Comparison of ENCODE assay signal across 2 cellular contexts in the genomic region with DNA sequence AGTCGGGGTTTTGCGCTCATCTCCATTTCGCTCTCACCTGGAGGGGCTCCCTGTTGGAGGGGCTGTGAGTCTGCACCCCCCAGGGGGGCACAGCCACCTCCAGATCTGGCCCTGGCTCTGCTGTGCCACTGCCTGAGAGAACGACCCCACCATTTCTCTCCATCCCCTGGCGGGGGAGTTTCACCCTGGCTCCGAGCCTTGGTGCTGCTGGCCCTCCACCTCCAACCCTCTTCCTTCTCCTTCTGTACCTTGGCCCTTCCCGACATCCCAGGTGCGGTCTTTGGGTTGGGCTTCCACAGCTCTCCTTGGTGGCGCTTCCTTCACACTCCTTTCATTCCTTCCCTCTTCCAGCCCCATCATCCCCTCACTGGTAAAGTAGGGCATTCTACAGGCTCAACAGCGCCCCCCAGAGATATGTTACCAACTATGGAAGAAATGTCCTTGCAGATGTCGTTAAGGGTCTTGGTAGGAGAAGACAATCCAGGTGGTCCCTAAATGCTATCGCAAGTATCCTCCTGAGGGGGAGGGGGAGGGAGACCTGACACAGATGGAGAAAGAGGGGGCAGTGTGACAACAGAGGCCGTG.
TF ChIP-seq lines count a peak whose summit lies in the region.

No MANE protein-coding gene starts in this region.

TF ChIP-seq in HCT116, 20 proteins besides CTCF, POLR2A, EP300 and RAD21:
- TF ChIP-seq, protein P1, sequence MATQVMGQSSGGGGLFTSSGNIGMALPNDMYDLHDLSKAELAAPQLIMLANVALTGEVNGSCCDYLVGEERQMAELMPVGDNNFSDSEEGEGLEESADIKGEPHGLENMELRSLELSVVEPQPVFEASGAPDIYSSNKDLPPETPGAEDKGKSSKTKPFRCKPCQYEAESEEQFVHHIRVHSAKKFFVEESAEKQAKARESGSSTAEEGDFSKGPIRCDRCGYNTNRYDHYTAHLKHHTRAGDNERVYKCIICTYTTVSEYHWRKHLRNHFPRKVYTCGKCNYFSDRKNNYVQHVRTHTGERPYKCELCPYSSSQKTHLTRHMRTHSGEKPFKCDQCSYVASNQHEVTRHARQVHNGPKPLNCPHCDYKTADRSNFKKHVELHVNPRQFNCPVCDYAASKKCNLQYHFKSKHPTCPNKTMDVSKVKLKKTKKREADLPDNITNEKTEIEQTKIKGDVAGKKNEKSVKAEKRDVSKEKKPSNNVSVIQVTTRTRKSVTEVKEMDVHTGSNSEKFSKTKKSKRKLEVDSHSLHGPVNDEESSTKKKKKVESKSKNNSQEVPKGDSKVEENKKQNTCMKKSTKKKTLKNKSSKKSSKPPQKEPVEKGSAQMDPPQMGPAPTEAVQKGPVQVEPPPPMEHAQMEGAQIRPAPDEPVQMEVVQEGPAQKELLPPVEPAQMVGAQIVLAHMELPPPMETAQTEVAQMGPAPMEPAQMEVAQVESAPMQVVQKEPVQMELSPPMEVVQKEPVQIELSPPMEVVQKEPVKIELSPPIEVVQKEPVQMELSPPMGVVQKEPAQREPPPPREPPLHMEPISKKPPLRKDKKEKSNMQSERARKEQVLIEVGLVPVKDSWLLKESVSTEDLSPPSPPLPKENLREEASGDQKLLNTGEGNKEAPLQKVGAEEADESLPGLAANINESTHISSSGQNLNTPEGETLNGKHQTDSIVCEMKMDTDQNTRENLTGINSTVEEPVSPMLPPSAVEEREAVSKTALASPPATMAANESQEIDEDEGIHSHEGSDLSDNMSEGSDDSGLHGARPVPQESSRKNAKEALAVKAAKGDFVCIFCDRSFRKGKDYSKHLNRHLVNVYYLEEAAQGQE (IDR thresholded peaks at IDR 0.05; ENCODE audit: low read depth) = no peak
- TF ChIP-seq SIN3A (IDR thresholded peaks at IDR 0.05; ENCODE audit: low read depth) (no peak), ELF1 (IDR thresholded peaks at IDR 0.05; ENCODE audit: borderline replicate concordance, low read depth) (no peak), ZNF274 (IDR thresholded peaks at IDR 0.05; ENCODE audit: low read depth, low read length) (no peak), POLR2AphosphoS5 (IDR thresholded peaks at IDR 0.05; ENCODE audit: low read depth, low read length) (no peak), JUND (IDR thresholded peaks at IDR 0.05) (no peak), ZFX (IDR thresholded peaks at IDR 0.05) (no peak), CEBPB (IDR thresholded peaks at IDR 0.05; ENCODE audit: low read depth) (no peak), EZH2 (IDR thresholded peaks at IDR 0.05) (no peak), SRF (IDR thresholded peaks at IDR 0.05; ENCODE audit: low read depth) (no peak)
- TF ChIP-seq, protein P2, sequence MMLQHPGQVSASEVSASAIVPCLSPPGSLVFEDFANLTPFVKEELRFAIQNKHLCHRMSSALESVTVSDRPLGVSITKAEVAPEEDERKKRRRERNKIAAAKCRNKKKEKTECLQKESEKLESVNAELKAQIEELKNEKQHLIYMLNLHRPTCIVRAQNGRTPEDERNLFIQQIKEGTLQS (IDR thresholded peaks at IDR 0.05) = no peak
- TF ChIP-seq, protein P3, sequence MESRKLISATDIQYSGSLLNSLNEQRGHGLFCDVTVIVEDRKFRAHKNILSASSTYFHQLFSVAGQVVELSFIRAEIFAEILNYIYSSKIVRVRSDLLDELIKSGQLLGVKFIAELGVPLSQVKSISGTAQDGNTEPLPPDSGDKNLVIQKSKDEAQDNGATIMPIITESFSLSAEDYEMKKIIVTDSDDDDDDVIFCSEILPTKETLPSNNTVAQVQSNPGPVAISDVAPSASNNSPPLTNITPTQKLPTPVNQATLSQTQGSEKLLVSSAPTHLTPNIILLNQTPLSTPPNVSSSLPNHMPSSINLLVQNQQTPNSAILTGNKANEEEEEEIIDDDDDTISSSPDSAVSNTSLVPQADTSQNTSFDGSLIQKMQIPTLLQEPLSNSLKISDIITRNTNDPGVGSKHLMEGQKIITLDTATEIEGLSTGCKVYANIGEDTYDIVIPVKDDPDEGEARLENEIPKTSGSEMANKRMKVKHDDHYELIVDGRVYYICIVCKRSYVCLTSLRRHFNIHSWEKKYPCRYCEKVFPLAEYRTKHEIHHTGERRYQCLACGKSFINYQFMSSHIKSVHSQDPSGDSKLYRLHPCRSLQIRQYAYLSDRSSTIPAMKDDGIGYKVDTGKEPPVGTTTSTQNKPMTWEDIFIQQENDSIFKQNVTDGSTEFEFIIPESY (IDR thresholded peaks at IDR 0.05; ENCODE audit: extremely low read depth, insufficient replicate concordance, low read length) = no peak

TF ChIP-seq in WTC11, 78 proteins besides CTCF, POLR2A, EP300 and RAD21 (continues in another document):
- TF ChIP-seq, protein P4, sequence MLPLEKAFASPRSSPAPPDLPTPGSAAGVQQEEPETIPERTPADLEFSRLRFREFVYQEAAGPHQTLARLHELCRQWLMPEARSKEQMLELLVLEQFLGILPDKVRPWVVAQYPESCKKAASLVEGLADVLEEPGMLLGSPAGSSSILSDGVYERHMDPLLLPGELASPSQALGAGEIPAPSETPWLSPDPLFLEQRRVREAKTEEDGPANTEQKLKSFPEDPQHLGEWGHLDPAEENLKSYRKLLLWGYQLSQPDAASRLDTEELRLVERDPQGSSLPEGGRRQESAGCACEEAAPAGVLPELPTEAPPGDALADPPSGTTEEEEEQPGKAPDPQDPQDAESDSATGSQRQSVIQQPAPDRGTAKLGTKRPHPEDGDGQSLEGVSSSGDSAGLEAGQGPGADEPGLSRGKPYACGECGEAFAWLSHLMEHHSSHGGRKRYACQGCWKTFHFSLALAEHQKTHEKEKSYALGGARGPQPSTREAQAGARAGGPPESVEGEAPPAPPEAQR (CRISPR knock-in tag; IDR thresholded peaks at IDR 0.05) = no peak
- TF ChIP-seq ZNF423 (CRISPR knock-in tag; IDR thresholded peaks at IDR 0.05) (no peak), MYBL2 (CRISPR knock-in tag; IDR thresholded peaks at IDR 0.05) (no peak), ZBTB21 (CRISPR knock-in tag; IDR thresholded peaks at IDR 0.05; ENCODE audit: borderline replicate concordance) (no peak), ZNF232 (CRISPR knock-in tag; IDR thresholded peaks at IDR 0.05) (no peak), TEAD4 (CRISPR knock-in tag; IDR thresholded peaks at IDR 0.05) (no peak), SMAD3 (CRISPR knock-in tag; IDR thresholded peaks at IDR 0.05; ENCODE audit: borderline replicate concordance) (no peak), IRF2 (CRISPR knock-in tag; IDR thresholded peaks at IDR 0.05; ENCODE audit: borderline replicate concordance, low read depth) (no peak)
- TF ChIP-seq, protein P5, sequence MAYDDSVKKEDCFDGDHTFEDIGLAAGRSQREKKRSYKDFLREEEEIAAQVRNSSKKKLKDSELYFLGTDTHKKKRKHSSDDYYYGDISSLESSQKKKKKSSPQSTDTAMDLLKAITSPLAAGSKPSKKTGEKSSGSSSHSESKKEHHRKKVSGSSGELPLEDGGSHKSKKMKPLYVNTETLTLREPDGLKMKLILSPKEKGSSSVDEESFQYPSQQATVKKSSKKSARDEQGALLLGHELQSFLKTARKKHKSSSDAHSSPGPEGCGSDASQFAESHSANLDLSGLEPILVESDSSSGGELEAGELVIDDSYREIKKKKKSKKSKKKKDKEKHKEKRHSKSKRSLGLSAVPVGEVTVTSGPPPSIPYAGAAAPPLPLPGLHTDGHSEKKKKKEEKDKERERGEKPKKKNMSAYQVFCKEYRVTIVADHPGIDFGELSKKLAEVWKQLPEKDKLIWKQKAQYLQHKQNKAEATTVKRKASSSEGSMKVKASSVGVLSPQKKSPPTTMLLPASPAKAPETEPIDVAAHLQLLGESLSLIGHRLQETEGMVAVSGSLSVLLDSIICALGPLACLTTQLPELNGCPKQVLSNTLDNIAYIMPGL (CRISPR knock-in tag; IDR thresholded peaks at IDR 0.05) = no peak
- TF ChIP-seq, protein P6, sequence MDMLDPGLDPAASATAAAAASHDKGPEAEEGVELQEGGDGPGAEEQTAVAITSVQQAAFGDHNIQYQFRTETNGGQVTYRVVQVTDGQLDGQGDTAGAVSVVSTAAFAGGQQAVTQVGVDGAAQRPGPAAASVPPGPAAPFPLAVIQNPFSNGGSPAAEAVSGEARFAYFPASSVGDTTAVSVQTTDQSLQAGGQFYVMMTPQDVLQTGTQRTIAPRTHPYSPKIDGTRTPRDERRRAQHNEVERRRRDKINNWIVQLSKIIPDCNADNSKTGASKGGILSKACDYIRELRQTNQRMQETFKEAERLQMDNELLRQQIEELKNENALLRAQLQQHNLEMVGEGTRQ (CRISPR knock-in tag; IDR thresholded peaks at IDR 0.05) = no peak
- TF ChIP-seq, protein P7, sequence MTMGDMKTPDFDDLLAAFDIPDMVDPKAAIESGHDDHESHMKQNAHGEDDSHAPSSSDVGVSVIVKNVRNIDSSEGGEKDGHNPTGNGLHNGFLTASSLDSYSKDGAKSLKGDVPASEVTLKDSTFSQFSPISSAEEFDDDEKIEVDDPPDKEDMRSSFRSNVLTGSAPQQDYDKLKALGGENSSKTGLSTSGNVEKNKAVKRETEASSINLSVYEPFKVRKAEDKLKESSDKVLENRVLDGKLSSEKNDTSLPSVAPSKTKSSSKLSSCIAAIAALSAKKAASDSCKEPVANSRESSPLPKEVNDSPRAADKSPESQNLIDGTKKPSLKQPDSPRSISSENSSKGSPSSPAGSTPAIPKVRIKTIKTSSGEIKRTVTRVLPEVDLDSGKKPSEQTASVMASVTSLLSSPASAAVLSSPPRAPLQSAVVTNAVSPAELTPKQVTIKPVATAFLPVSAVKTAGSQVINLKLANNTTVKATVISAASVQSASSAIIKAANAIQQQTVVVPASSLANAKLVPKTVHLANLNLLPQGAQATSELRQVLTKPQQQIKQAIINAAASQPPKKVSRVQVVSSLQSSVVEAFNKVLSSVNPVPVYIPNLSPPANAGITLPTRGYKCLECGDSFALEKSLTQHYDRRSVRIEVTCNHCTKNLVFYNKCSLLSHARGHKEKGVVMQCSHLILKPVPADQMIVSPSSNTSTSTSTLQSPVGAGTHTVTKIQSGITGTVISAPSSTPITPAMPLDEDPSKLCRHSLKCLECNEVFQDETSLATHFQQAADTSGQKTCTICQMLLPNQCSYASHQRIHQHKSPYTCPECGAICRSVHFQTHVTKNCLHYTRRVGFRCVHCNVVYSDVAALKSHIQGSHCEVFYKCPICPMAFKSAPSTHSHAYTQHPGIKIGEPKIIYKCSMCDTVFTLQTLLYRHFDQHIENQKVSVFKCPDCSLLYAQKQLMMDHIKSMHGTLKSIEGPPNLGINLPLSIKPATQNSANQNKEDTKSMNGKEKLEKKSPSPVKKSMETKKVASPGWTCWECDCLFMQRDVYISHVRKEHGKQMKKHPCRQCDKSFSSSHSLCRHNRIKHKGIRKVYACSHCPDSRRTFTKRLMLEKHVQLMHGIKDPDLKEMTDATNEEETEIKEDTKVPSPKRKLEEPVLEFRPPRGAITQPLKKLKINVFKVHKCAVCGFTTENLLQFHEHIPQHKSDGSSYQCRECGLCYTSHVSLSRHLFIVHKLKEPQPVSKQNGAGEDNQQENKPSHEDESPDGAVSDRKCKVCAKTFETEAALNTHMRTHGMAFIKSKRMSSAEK (CRISPR knock-in tag; IDR thresholded peaks at IDR 0.05; ENCODE audit: borderline replicate concordance) = no peak
- TF ChIP-seq, protein P8, sequence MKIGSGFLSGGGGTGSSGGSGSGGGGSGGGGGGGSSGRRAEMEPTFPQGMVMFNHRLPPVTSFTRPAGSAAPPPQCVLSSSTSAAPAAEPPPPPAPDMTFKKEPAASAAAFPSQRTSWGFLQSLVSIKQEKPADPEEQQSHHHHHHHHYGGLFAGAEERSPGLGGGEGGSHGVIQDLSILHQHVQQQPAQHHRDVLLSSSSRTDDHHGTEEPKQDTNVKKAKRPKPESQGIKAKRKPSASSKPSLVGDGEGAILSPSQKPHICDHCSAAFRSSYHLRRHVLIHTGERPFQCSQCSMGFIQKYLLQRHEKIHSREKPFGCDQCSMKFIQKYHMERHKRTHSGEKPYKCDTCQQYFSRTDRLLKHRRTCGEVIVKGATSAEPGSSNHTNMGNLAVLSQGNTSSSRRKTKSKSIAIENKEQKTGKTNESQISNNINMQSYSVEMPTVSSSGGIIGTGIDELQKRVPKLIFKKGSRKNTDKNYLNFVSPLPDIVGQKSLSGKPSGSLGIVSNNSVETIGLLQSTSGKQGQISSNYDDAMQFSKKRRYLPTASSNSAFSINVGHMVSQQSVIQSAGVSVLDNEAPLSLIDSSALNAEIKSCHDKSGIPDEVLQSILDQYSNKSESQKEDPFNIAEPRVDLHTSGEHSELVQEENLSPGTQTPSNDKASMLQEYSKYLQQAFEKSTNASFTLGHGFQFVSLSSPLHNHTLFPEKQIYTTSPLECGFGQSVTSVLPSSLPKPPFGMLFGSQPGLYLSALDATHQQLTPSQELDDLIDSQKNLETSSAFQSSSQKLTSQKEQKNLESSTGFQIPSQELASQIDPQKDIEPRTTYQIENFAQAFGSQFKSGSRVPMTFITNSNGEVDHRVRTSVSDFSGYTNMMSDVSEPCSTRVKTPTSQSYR (CRISPR knock-in tag; IDR thresholded peaks at IDR 0.05) = no peak
- TF ChIP-seq, protein P9, sequence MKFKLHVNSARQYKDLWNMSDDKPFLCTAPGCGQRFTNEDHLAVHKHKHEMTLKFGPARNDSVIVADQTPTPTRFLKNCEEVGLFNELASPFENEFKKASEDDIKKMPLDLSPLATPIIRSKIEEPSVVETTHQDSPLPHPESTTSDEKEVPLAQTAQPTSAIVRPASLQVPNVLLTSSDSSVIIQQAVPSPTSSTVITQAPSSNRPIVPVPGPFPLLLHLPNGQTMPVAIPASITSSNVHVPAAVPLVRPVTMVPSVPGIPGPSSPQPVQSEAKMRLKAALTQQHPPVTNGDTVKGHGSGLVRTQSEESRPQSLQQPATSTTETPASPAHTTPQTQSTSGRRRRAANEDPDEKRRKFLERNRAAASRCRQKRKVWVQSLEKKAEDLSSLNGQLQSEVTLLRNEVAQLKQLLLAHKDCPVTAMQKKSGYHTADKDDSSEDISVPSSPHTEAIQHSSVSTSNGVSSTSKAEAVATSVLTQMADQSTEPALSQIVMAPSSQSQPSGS (CRISPR knock-in tag; IDR thresholded peaks at IDR 0.05; ENCODE audit: borderline replicate concordance, low read depth) = no peak
- TF ChIP-seq, protein P10, sequence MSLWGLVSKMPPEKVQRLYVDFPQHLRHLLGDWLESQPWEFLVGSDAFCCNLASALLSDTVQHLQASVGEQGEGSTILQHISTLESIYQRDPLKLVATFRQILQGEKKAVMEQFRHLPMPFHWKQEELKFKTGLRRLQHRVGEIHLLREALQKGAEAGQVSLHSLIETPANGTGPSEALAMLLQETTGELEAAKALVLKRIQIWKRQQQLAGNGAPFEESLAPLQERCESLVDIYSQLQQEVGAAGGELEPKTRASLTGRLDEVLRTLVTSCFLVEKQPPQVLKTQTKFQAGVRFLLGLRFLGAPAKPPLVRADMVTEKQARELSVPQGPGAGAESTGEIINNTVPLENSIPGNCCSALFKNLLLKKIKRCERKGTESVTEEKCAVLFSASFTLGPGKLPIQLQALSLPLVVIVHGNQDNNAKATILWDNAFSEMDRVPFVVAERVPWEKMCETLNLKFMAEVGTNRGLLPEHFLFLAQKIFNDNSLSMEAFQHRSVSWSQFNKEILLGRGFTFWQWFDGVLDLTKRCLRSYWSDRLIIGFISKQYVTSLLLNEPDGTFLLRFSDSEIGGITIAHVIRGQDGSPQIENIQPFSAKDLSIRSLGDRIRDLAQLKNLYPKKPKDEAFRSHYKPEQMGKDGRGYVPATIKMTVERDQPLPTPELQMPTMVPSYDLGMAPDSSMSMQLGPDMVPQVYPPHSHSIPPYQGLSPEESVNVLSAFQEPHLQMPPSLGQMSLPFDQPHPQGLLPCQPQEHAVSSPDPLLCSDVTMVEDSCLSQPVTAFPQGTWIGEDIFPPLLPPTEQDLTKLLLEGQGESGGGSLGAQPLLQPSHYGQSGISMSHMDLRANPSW (CRISPR knock-in tag; conservative IDR thresholded peaks at IDR 0.05; ENCODE audit: low read depth) = no peak
